Comparison of ENCODE assay signal across 8 cellular contexts in genomic region chr2:219177594-219178376, GRCh38. TPM values are rescaled to one million over a fixed set of nuclear protein-coding genes. Genes with fewer than 3 reads are reported as not detected.
A peak's percentile ranks its signal among the peaks of the same experiment; 100 is the strongest.
DNase-seq lines count a peak whose midpoint lies in the region; ATAC-seq and TF ChIP-seq lines count a peak whose summit lies in the region.

RETREG2 (plus strand) TSS chr2:219178275; CDS start chr2:219178353, 78 bp downstream.

- no peaks in the 10 kb centered on the region for H3K27me3 Mint-ChIP-seq in natural killer cell (ENCODE audit: low read depth in 2 of 2)

- H3K4me3 ChIP-seq in Karpas-422 (ENCODE audit: low read length) = peak within 1 kb of the TSS; percentile 81
- peak within 1 kb of the TSS; percentile 88 for H3K4me3 ChIP-seq in fibroblast of mammary gland (ENCODE audit: control insufficient read depth, low read depth, low read length)

- H3K27ac Mint-ChIP-seq in natural killer cell = peak within 1 kb of the TSS; percentile 99 to 100

- H3K36me3 ChIP-seq in Karpas-422 (ENCODE audit: insufficient read depth, low read length) = peaks cover 27% of the 10 kb centered on the region

- ATAC-seq in GM21576 (IDR thresholded peaks at IDR 0.05; ENCODE audit: unreplicated experiment) = peak; percentile 35
- peak; percentile 57 to 71 (median 63) for ATAC-seq in natural killer cell
- ATAC-seq in stimulated activated naive CD8-positive, alpha-beta T cell treated with anti-CD3 and anti-CD28 coated beads, Interleukin-15, Interleukin-2, amounts not matched to agents 100 U/mL and 50 U/mL, for 24 hours = peak; percentile 59

- peak within 1 kb of the TSS; percentile 97 for H3K4me3 Mint-ChIP-seq in natural killer cell

- H3K4me1 ChIP-seq in Karpas-422 (ENCODE audit: low read length) = peaks cover 22% of the 10 kb centered on the region

- peak within 1 kb of the TSS; percentile 98 for H3K9ac ChIP-seq in Karpas-422 (ENCODE audit: low read length)

- peak within 1 kb of the TSS; percentile 92 for H3K4me2 ChIP-seq in Karpas-422 (ENCODE audit: low read depth, low read length, poor library complexity, severe bottlenecking)

- no peaks in the 10 kb centered on the region for H4K20me1 ChIP-seq in Karpas-422 (ENCODE audit: insufficient read depth, low read depth, low read length)

- peaks cover 9% of the 10 kb centered on the region for H3K36me3 Mint-ChIP-seq in natural killer cell

- H2AFZ ChIP-seq in Karpas-422 (ENCODE audit: low read length) = peak within 1 kb of the TSS; percentile 76; the same call in 1 of the 2 replicates

- peak within 1 kb of the TSS; percentile 88 for H3K27ac ChIP-seq in Karpas-422 (ENCODE audit: low read length)

- intact Hi-C loops in natural killer cell (cut with micrococcal nuclease) = loop anchor here (1.0 to 10.0 kb wide), 6 partner anchors 17 to 280 kb away; partner anchors contain the start of genes DNAJB2, DNPEP, NHEJ1 and ZFAND2B

- peak; percentile 90 for DNase-seq in DMS153 treated with DMSO at 0.1 percent for 48 hours (lab: John Stamatoyannopoulos, UW; ENCODE audit: unreplicated experiment)
- DNase-seq in Karpas-422 = peak; percentile 95
- peak; percentile 90 for DNase-seq in RPMI8226
- peak; percentile 63 to 74 for DNase-seq in activated T-helper 1 cell treated with anti-CD3 and anti-CD28 coated beads, Interleukin-2, amount 50 U/mL, for 16 hours (ENCODE audit: low read depth in 1 of 2, low spot score in 1 of 2)
- peak; percentile 92 for DNase-seq in fibroblast of mammary gland (ENCODE audit: low read depth)
- peak; percentile 79 for DNase-seq in natural killer cell
- peak; percentile 83 for DNase-seq in stimulated activated naive CD8-positive, alpha-beta T cell treated with anti-CD3 and anti-CD28 coated beads, Interleukin-15, Interleukin-2, amounts not matched to agents 100 U/mL and 50 U/mL, for 24 hours

- H3K9me3 ChIP-seq in Karpas-422 (ENCODE audit: low read length) = no peaks in the 10 kb centered on the region

- peaks cover 39% of the 10 kb centered on the region for H3K79me2 ChIP-seq in Karpas-422 (ENCODE audit: low read length)

- no peaks in the 10 kb centered on the region for H3K9me3 Mint-ChIP-seq in natural killer cell

- H3K9me2 ChIP-seq in Karpas-422 (replicated peaks; ENCODE audit: insufficient read depth, low read length) = no peaks in the 10 kb centered on the region

- no peaks in the 10 kb centered on the region for H3K27me3 ChIP-seq in Karpas-422 (ENCODE audit: low read length)

- peaks cover 47 to 67% of the 10 kb centered on the region in 2 donors for H3K4me1 Mint-ChIP-seq in natural killer cell

- no peak for TF ChIP-seq CTCF in fibroblast of mammary gland (conservative IDR thresholded peaks at IDR 0.05; ENCODE audit: control insufficient read depth, insufficient read depth, low read depth, low read length)
- TF ChIP-seq CTCF in natural killer cell (IDR thresholded peaks at IDR 0.05) = peak; percentile 38

RNA-seq across cellular contexts. Expression of gene RETREG2, which starts in this region (rescaled TPM):
- total RNA-seq in Karpas-422 (2014; rRNA removed; shearing (Covaris generic); ENCODE audit: low replicate concordance) = 61.1 and 93.8 TPM in 2 replicates
- total RNA-seq in natural killer cell = 10 to 100 TPM; 77.0 to 81.9 (median 79.0) TPM

Comparison
In these comparisons a context has a peak if more than half of its experiments do, and no peak if none do; other contexts are left out.
1. Peak in every context shown above with its lines: DNase-seq, ATAC-seq, H3K4me3 ChIP-seq and H3K27ac ChIP-seq.